In the genomic region with DNA sequence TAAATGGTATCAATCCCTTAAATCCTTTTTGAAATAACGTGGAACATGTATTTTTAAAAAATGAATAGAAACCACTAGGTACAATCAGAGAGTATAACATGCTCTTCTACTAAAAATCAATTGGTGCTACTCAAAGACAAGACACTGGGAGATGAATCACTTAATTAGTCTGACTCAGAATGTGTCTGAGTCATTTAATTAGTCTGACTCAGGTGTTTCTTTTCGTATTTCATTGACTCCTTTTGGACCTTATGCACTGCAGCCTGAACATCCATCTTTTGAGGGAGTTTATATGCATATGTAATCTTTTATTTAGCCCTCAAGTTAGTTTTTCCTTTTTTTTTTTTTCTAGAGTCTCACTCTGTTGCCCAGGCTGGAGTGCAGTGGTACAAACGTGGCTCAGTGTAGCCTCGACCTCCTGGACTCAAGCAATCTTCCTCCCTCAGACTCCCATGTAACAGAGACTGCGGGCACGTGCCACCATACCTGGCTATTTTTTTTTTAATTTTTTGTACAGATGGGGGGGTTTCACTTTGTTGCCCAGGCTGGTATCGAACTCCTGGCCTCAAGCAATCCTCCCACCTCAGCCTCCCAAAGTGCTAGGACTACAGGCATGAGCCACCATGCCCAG, we compare ENCODE assay signal across 10 cellular contexts. TPM values are rescaled to one million over a fixed set of nuclear protein-coding genes. Genes with fewer than 3 reads are reported as not detected.
DNase-seq lines count a peak whose midpoint lies in the region; ATAC-seq and TF ChIP-seq lines count a peak whose summit lies in the region.
"Had no signal": no experiment of that assay in that cellular context is flagged by ENCODE, and none has a peak within 500 bp of the region (broad histone marks: within the 10 kb centered on the region; RNA-seq: fewer than 3 reads in every experiment).

No MANE protein-coding gene starts in this region.

- POLR2A ChIA-PET in OCI-LY7 (lab: Charles Lee), result no interaction called here

- TF ChIP-seq CTCF in OCI-LY7 (conservative IDR thresholded peaks at IDR 0.05; ENCODE audit: low read length), result no peak

- peak overlapping the region; percentile 34 for H3K4me3 ChIP-seq in endocrine pancreas (ENCODE audit: control insufficient read depth, insufficient read depth, low read length)
- H3K4me3 ChIP-seq in OCI-LY7 (ENCODE audit: low read depth, low read length, poor library complexity, severe bottlenecking), result no peak overlapping the region

- H3K79me2 ChIP-seq in OCI-LY7 (ENCODE audit: insufficient read depth, low read depth, low read length), result peaks cover 42% of the 10 kb centered on the region

- ATAC-seq in GM18873 (IDR thresholded peaks at IDR 0.05; ENCODE audit: low FRiP score, unreplicated experiment), result peak; percentile 88
- ATAC-seq: naive thymus-derived CD8-positive, alpha-beta T cell had no signal

- no peak overlapping the region for H2AFZ ChIP-seq in OCI-LY7 (ENCODE audit: low read length)

- intact Hi-C loops in OCI-LY7 (cut with micrococcal nuclease; ENCODE audit: unreplicated experiment), result no loop called here

- H3K27me3 ChIP-seq in endocrine pancreas (ENCODE audit: control insufficient read depth, insufficient read depth, low read length), result no peaks in the 10 kb centered on the region

- DNase-seq in AG08396 (ENCODE audit: low spot score), result peak; percentile 13
- DNase-seq in HT-29 (ENCODE audit: low spot score), result peak; percentile 9
- DNase-seq in SHP77 (lab: John Stamatoyannopoulos, UW), result no peak
- DNase-seq in DMS114 treated with DMSO at 0.1 percent for 48 hours (lab: John Stamatoyannopoulos, UW; ENCODE audit: unreplicated experiment), result no peak
- DNase-seq in globus pallidus (ENCODE audit: low spot score), result no peak
- no peak for DNase-seq in OCI-LY7 (ENCODE audit: low spot score)
- DNase-seq: aorta; naive thymus-derived CD8-positive, alpha-beta T cell had no signal

- H3K4me2 ChIP-seq in OCI-LY7 (ENCODE audit: low read length), result no peak overlapping the region

- CTCF ChIA-PET in OCI-LY7 (lab: Charles Lee; ENCODE audit: unreplicated experiment), result no interaction called here

- no peaks in the 10 kb centered on the region for H3K9me2 ChIP-seq in OCI-LY7 (ENCODE audit: insufficient read depth, low read length)

- H3K9me3 ChIP-seq in endocrine pancreas (ENCODE audit: control insufficient read depth, low read length), result no peaks in the 10 kb centered on the region
- H3K9me3 ChIP-seq in OCI-LY7 (ENCODE audit: low read length), result no peaks in the 10 kb centered on the region

- H3K36me3 ChIP-seq in endocrine pancreas (ENCODE audit: control insufficient read depth, insufficient read depth, low read length) (no peaks in the 10 kb centered on the region), OCI-LY7 (ENCODE audit: insufficient read depth, low read length) (peaks cover 68% of the 10 kb centered on the region)

- no peak overlapping the region for H3K9ac ChIP-seq in endocrine pancreas (ENCODE audit: control insufficient read depth, insufficient read depth, low read length)

- H4K20me1 ChIP-seq in OCI-LY7 (ENCODE audit: insufficient read depth, low read length), result 0 out of 2 replicates have a peak, but pooled peaks cover 2% of the 10 kb centered on the region

- H3K4me1 ChIP-seq in endocrine pancreas (ENCODE audit: control insufficient read depth, insufficient read depth, low read length) (peaks cover 8% of the 10 kb centered on the region), OCI-LY7 (ENCODE audit: insufficient read depth, low read length, poor library complexity, severe bottlenecking) (no peaks in the 10 kb centered on the region)

- H3K27ac ChIP-seq in OCI-LY7 (ENCODE audit: low read depth, low read length, poor library complexity, severe bottlenecking), result no peak overlapping the region

- BruUV-seq in OCI-LY7 (replicated peaks; lab: Mats Ljungman, UMichigan), result no TSS peak

RNA-seq across cellular contexts. Expression of gene PPP4R3B, which starts 26.5 kb away (rescaled TPM):
- 25.5 and 26.8 TPM in 2 replicates for total RNA-seq in HT-29 (2014; rRNA removed; shearing (Covaris generic))
- total RNA-seq in OCI-LY7 (2014; rRNA removed; shearing (Covaris generic)), result 42.3 and 44.9 TPM in 2 replicates
- total RNA-seq in OCI-LY7 (2022), result 68.4 and 70.2 TPM in 2 replicates

Comparison
In these comparisons a context has a peak if more than half of its experiments do, and no peak if none do; other contexts are left out.
1. DNase-seq: peak in AG08396 (single experiment) and HT-29 (single experiment); none in SHP77 (0 of 2), DMS114 treated with DMSO at 0.1 percent for 48 hours (single experiment), globus pallidus (single experiment) and OCI-LY7 (single experiment).